In genomic region chr15:44188810-44189209, GRCh38 we compare ENCODE assay signal across 22 cellular contexts. TPM values are rescaled to one million over a fixed set of nuclear protein-coding genes. Genes with fewer than 3 reads are reported as not detected.
DNase-seq lines count a peak whose midpoint lies in the region; ATAC-seq lines count a peak whose summit lies in the region.
"Had no signal": no experiment of that assay in that cellular context is flagged by ENCODE, and none has a peak within 500 bp of the region (broad histone marks: within the 10 kb centered on the region; RNA-seq: fewer than 3 reads in every experiment).

No MANE protein-coding gene starts in this region.

- no peaks in the 10 kb centered on the region for H3K27me3 ChIP-seq in right cardiac atrium (ENCODE audit: control insufficient read depth, insufficient read depth)

- WGBS in right cardiac atrium, result 79% methylated on average over 4 of the region's 4 CpGs

- intact Hi-C loops in right cardiac atrium (cut with DNase I), result no loop called here

- DNase-seq in NCI-H2227 treated with DMSO at 0.1 percent for 48 hours (lab: John Stamatoyannopoulos, UW), result peak; percentile 11
- peak; percentile 77 for DNase-seq in astrocyte of the hippocampus (ENCODE audit: low read depth, low spot score)
- DNase-seq in inferior parietal cortex (ENCODE audit: extremely low spot score), result peak; percentile 88
- DNase-seq in superior temporal gyrus (ENCODE audit: extremely low spot score), result peak; percentile 96
- no peak for DNase-seq in right cardiac atrium
- DNase-seq in T1000 (lab: John Stamatoyannopoulos, UW), result no peak
- DNase-seq: activated CD4-positive, alpha-beta memory T cell treated with anti-CD3 and anti-CD28 coated beads, Interleukin-2, amount 10 ng/mL, durations not matched to agents 7 days and 5 days; activated CD4-positive, alpha-beta T cell treated with anti-CD3 and anti-CD28 coated beads for 1 hour; activated CD8-positive, alpha-beta memory T cell treated with anti-CD3 and anti-CD28 coated beads, Interleukin-2, amount 50 U/mL, for 48 hours; cerebellar nuclear complex; IMR-90; kidney; natural killer cell; NCI-H1092; NCI-H1930; NCI-H345; NCI-H748 treated with DMSO at 0.1 percent for 48 hours; T-helper 1 cell had no signal

- no peak overlapping the region for H3K27ac ChIP-seq in right cardiac atrium (ENCODE audit: low read length)
- H3K27ac ChIP-seq: C4-2B, RWPE1 had no signal

- H3K4me3 ChIP-seq in right cardiac atrium (ENCODE audit: low read length), result no peak overlapping the region

- ATAC-seq in right cardiac atrium, result no peak
- ATAC-seq in GM19452 (IDR thresholded peaks at IDR 0.05; ENCODE audit: unreplicated experiment), result no peak
- ATAC-seq: natural killer cell had no signal

- no peaks in the 10 kb centered on the region for H3K9me3 ChIP-seq in right cardiac atrium (ENCODE audit: control insufficient read depth, low read length)

- H3K4me1 ChIP-seq in right cardiac atrium (ENCODE audit: control insufficient read depth, insufficient read depth, low read length), result no peaks in the 10 kb centered on the region

RNA-seq across cellular contexts. Expression of gene FRMD5, which starts 6.3 kb away (rescaled TPM):
- total RNA-seq in right cardiac atrium, result 10 to 100 TPM; 20.8 to 88.6 (median 46.9) TPM
- 24.1 TPM for polyA plus RNA-seq in right cardiac atrium
- total RNA-seq: activated CD4-positive, alpha-beta memory T cell treated with anti-CD3 and anti-CD28 coated beads, Interleukin-2, amount 10 ng/mL, durations not matched to agents 7 days and 5 days; mononuclear cell; natural killer cell had no signal

Comparison
In these comparisons a context has a peak if more than half of its experiments do, and no peak if none do; other contexts are left out.
1. DNase-seq: peak in NCI-H2227 treated with DMSO at 0.1 percent for 48 hours (single experiment), astrocyte of the hippocampus (single experiment), inferior parietal cortex (single experiment) and superior temporal gyrus (single experiment); none in right cardiac atrium (0 of 3) and T1000 (single experiment).